ENCODE assay signal across 1 cellular context in the genomic region with DNA sequence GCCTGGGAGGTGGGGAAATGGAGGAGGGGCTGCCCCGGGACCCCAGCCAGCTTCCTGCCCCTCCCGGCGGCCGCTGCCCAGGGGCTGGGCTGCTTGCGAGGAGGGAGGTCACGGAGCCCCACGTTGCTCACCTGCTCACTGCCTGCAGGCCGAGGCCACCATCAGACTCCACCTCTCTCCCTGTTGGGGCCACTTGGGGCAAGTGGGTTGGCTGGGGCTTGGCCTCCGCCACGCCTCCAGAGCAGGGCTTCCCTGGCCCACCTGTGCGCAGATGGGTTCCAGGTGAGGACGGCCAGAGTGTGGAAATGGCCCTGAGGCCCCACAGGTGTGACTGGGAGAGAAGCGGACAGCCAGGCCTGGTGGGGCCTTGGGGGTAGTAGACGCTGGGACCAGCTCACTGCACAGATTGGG.
TF ChIP-seq lines count a peak whose summit lies in the region.

No MANE protein-coding gene starts in this region.

TF ChIP-seq in WTC11, 78 proteins besides CTCF, POLR2A, EP300 and RAD21 (continued from another document):
- TF ChIP-seq, protein P1, sequence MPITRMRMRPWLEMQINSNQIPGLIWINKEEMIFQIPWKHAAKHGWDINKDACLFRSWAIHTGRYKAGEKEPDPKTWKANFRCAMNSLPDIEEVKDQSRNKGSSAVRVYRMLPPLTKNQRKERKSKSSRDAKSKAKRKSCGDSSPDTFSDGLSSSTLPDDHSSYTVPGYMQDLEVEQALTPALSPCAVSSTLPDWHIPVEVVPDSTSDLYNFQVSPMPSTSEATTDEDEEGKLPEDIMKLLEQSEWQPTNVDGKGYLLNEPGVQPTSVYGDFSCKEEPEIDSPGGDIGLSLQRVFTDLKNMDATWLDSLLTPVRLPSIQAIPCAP (CRISPR knock-in tag; IDR thresholded peaks at IDR 0.05): no peak
- TF ChIP-seq ZNF396 (CRISPR knock-in tag; IDR thresholded peaks at IDR 0.05; ENCODE audit: borderline replicate concordance) (no peak), ZBTB21 (CRISPR knock-in tag; IDR thresholded peaks at IDR 0.05; ENCODE audit: borderline replicate concordance) (no peak)
- TF ChIP-seq, protein P2, sequence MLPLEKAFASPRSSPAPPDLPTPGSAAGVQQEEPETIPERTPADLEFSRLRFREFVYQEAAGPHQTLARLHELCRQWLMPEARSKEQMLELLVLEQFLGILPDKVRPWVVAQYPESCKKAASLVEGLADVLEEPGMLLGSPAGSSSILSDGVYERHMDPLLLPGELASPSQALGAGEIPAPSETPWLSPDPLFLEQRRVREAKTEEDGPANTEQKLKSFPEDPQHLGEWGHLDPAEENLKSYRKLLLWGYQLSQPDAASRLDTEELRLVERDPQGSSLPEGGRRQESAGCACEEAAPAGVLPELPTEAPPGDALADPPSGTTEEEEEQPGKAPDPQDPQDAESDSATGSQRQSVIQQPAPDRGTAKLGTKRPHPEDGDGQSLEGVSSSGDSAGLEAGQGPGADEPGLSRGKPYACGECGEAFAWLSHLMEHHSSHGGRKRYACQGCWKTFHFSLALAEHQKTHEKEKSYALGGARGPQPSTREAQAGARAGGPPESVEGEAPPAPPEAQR (CRISPR knock-in tag; IDR thresholded peaks at IDR 0.05): no peak
- TF ChIP-seq, protein P3, sequence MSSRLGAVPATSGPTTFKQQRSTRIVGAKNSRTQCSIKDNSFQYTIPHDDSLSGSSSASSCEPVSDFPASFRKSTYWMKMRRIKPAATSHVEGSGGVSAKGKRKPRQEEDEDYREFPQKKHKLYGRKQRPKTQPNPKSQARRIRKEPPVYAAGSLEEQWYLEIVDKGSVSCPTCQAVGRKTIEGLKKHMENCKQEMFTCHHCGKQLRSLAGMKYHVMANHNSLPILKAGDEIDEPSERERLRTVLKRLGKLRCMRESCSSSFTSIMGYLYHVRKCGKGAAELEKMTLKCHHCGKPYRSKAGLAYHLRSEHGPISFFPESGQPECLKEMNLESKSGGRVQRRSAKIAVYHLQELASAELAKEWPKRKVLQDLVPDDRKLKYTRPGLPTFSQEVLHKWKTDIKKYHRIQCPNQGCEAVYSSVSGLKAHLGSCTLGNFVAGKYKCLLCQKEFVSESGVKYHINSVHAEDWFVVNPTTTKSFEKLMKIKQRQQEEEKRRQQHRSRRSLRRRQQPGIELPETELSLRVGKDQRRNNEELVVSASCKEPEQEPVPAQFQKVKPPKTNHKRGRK (CRISPR knock-in tag; IDR thresholded peaks at IDR 0.05; ENCODE audit: borderline replicate concordance): no peak
- TF ChIP-seq, protein P4, sequence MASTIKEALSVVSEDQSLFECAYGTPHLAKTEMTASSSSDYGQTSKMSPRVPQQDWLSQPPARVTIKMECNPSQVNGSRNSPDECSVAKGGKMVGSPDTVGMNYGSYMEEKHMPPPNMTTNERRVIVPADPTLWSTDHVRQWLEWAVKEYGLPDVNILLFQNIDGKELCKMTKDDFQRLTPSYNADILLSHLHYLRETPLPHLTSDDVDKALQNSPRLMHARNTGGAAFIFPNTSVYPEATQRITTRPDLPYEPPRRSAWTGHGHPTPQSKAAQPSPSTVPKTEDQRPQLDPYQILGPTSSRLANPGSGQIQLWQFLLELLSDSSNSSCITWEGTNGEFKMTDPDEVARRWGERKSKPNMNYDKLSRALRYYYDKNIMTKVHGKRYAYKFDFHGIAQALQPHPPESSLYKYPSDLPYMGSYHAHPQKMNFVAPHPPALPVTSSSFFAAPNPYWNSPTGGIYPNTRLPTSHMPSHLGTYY (CRISPR knock-in tag; IDR thresholded peaks at IDR 0.05): no peak
